ENCODE assay signal across 17 cellular contexts in genomic region chr9:9523476-9523875, GRCh38.
"Had no signal": no experiment of that assay in that cellular context is flagged by ENCODE, and none has a peak within 500 bp of the region (broad histone marks: within the 10 kb centered on the region; RNA-seq: fewer than 3 reads in every experiment).

No MANE protein-coding gene starts in this region.

- H3K27me3 ChIP-seq: foreskin keratinocyte, hepatocyte, right lobe of liver, tibial artery had no signal

- H3K4me1 ChIP-seq: foreskin keratinocyte, right lobe of liver, tibial artery had no signal

- H3K27ac ChIP-seq: coronary artery, foreskin keratinocyte, hepatocyte, right lobe of liver, tibial artery had no signal

- H3K27me3 Mint-ChIP-seq: naive thymus-derived CD8-positive, alpha-beta T cell; stimulated activated naive CD8-positive, alpha-beta T cell treated with anti-CD3 and anti-CD28 coated beads, Interleukin-15, Interleukin-2, amounts not matched to agents 100 ng/mL and 50 ng/mL, for 24 hours had no signal

- H3K27ac Mint-ChIP-seq: endodermal cell; naive thymus-derived CD8-positive, alpha-beta T cell; stimulated activated effector memory CD8-positive, alpha-beta T cell treated with anti-CD3 and anti-CD28 coated beads, Interleukin-12 subunit alpha, Interleukin-12 subunit beta, amount 100 ng/mL, for 72 hours; stimulated activated naive CD8-positive, alpha-beta T cell treated with anti-CD3 and anti-CD28 coated beads, Interleukin-15, Interleukin-2, amounts not matched to agents 100 ng/mL and 50 ng/mL, for 24 hours had no signal

- H3K9me3 Mint-ChIP-seq: endodermal cell had no signal

- DNase-seq: effector CD4-positive, alpha-beta T cell; endodermal cell; erythroblast; foreskin keratinocyte; left colon; mammary epithelial cell; naive thymus-derived CD8-positive, alpha-beta T cell; posterior cingulate gyrus; right lobe of liver; stimulated activated CD4-positive, alpha-beta T cell treated with anti-CD3 and anti-CD28 coated beads, Interleukin-4, amount 100 ng/mL, for 1 hour; stimulated activated CD8-positive, alpha-beta memory T cell treated with anti-CD3 and anti-CD28 coated beads, Interleukin-4, amount 100 ng/mL, for 48 hours; tibial artery had no signal

- H3K9me3 ChIP-seq: mucosa of descending colon, right lobe of liver, tibial artery had no signal

- H3K4me3 Mint-ChIP-seq: endodermal cell; naive thymus-derived CD8-positive, alpha-beta T cell; stimulated activated effector memory CD8-positive, alpha-beta T cell treated with anti-CD3 and anti-CD28 coated beads, Interleukin-12 subunit alpha, Interleukin-12 subunit beta, amount 100 ng/mL, for 72 hours; stimulated activated naive CD8-positive, alpha-beta T cell treated with anti-CD3 and anti-CD28 coated beads, Interleukin-15, Interleukin-2, amounts not matched to agents 100 ng/mL and 50 ng/mL, for 24 hours had no signal

- H3K4me3 ChIP-seq: coronary artery, hepatocyte, mucosa of descending colon, right lobe of liver, tibial artery had no signal

- H3K36me3 Mint-ChIP-seq: naive thymus-derived CD8-positive, alpha-beta T cell; stimulated activated effector memory CD8-positive, alpha-beta T cell treated with anti-CD3 and anti-CD28 coated beads, Interleukin-12 subunit alpha, Interleukin-12 subunit beta, amount 100 ng/mL, for 72 hours had no signal

- H3K36me3 ChIP-seq: right lobe of liver, tibial artery had no signal

- H3K4me1 Mint-ChIP-seq: naive thymus-derived CD8-positive, alpha-beta T cell; stimulated activated effector memory CD8-positive, alpha-beta T cell treated with anti-CD3 and anti-CD28 coated beads, Interleukin-12 subunit alpha, Interleukin-12 subunit beta, amount 100 ng/mL, for 72 hours had no signal
